In the genomic region with DNA sequence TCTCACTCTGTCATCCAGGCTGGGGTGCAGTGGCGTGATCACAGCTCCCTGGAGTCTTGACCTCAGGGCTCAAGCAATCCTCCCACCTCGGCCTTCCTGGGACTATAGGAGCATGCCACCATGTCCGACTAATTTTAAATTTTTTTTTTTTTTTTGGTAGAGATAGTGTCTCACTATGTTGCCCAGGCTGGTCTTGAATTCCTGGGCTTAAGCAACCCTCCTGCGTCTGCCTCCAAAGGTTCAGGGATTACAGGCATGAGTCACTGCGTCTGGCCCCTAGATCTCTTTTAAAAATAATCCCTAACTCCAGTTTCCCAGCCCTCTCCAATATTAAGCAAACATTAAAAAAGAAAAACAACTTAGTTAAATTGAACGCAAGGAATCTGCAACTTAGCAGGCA, we compare ENCODE assay signal across 24 cellular contexts.
"Had no signal": no experiment of that assay in that cellular context is flagged by ENCODE, and none has a peak within 500 bp of the region (broad histone marks: within the 10 kb centered on the region; RNA-seq: fewer than 3 reads in every experiment).

No MANE protein-coding gene starts in this region.

- H3K27me3 ChIP-seq: pancreas, right lobe of liver, sigmoid colon, thyroid gland, tibial nerve, upper lobe of right lung, uterus had no signal

- H3K9me3 ChIP-seq: pancreas, prostate gland, right lobe of liver, thoracic aorta, thyroid gland, upper lobe of right lung, uterus had no signal

- ATAC-seq: naive thymus-derived CD8-positive, alpha-beta T cell; natural killer cell treated with Interleukin-12 subunit alpha and Interleukin-12 subunit beta and Interleukin-15 and Interleukin-18, amount 100 ng/mL, for 72 hours; pancreas; right cardiac atrium; right lobe of liver; stimulated activated effector memory CD8-positive, alpha-beta T cell treated with anti-CD3 and anti-CD28 coated beads, Interleukin-12 subunit alpha, Interleukin-12 subunit beta, amount 100 ng/mL, for 72 hours; stimulated activated naive B cell treated with anti-CD40 and anti-IgM and Interleukin-4, amounts not matched to agents 10 μg/mL and 1 μg/mL and 100 μg/mL, for 72 hours; upper lobe of right lung had no signal

- H3K4me1 ChIP-seq: prostate gland, sigmoid colon, upper lobe of right lung, uterus had no signal

- H3K4me3 ChIP-seq: pancreas, prostate gland, right lobe of liver, sigmoid colon, stomach, thoracic aorta, thyroid gland, tibial nerve, upper lobe of right lung, uterus had no signal

- H3K36me3 ChIP-seq: pancreas, prostate gland, right lobe of liver, sigmoid colon, stomach, thoracic aorta, thyroid gland, tibial nerve, upper lobe of right lung, uterus had no signal

- H3K27ac ChIP-seq: pancreas, prostate gland, right lobe of liver, sigmoid colon, stomach, thoracic aorta, thyroid gland, tibial nerve, upper lobe of right lung, uterus had no signal

- DNase-seq: naive B cell; naive thymus-derived CD8-positive, alpha-beta T cell; nephron progenitor cell; pancreas; retina; right cardiac atrium; right lobe of liver; sigmoid colon; small intestine; stimulated activated CD4-positive, alpha-beta T cell treated with anti-CD3 and anti-CD28 coated beads, Interleukin-15, amount 100 ng/mL, for 24 hours; stimulated activated CD4-positive, alpha-beta T cell treated with anti-CD3 and anti-CD28 coated beads, Interleukin-2, amount 100 ng/mL, for 24 hours; stimulated activated CD4-positive, alpha-beta T cell treated with anti-CD3 and anti-CD28 coated beads, Interleukin-2, amount 100 ng/mL, for 48 hours; stimulated activated CD4-positive, alpha-beta T cell treated with anti-CD3 and anti-CD28 coated beads, Interleukin-4, amount 100 ng/mL, for 24 hours; stimulated activated naive B cell treated with anti-CD40 and anti-IgM and Interleukin-4, amounts not matched to agents 10 μg/mL and 1 μg/mL and 100 μg/mL, for 72 hours; stimulated activated naive CD4-positive, alpha-beta T cell treated with Interleukin-2 at 50 U/mL for 16 hours; stomach; thyroid gland; upper lobe of right lung; uterus had no signal
